In genomic region chr7:65651826-65652592, GRCh38 we compare ENCODE assay signal across 8 cellular contexts.
A peak's percentile ranks its signal among the peaks of the same experiment; 100 is the strongest.
DNase-seq lines count a peak whose midpoint lies in the region; ATAC-seq, FAIRE-seq and TF ChIP-seq lines count a peak whose summit lies in the region.
"Not testable (repeated sequence)": the region's sequence is repeated elsewhere in the genome, so short reads cannot be mapped to it uniquely, and the experiment has no call there.

No MANE protein-coding gene starts in this region.

- not testable (repeated sequence) for H3K27ac ChIP-seq in K562 (ENCODE audit: extremely low read depth, low read depth, low read length); pancreas

- not testable (repeated sequence) for TF ChIP-seq CTCF in Caco-2 (IDR thresholded peaks at IDR 0.05; ENCODE audit: insufficient read depth in 1 of 2, low read depth in 1 of 2, low read length in 1 of 2, severe bottlenecking in 1 of 2, unreplicated experiment in 1 of 2); K562 (IDR thresholded peaks at IDR 0.05 in 2 of 3, conservative IDR thresholded peaks at IDR 0.05 in 1 of 3; ENCODE audit: insufficient read depth in 2 of 3, low read depth in 1 of 3, low read length in 3 of 3); pancreas (IDR thresholded peaks at IDR 0.05)

- not testable (repeated sequence) for H3K79me2 ChIP-seq in K562 (ENCODE audit: control insufficient read depth, insufficient read depth, low read length)

- not testable (repeated sequence) for TF ChIP-seq POLR2A in K562 (conservative IDR thresholded peaks at IDR 0.05)

- not testable (repeated sequence) for DNase-seq in Caco-2; activated CD4-positive, alpha-beta T cell treated with anti-CD3 and anti-CD28 coated beads, Interleukin-2, amount 10 ng/mL, durations not matched to agents 7 days and 5 days; activated CD8-positive, alpha-beta T cell treated with anti-CD3 and anti-CD28 coated beads, Interleukin-2, amount 10 ng/mL, durations not matched to agents 7 days and 5 days; activated naive CD4-positive, alpha-beta T cell treated with anti-CD3 and anti-CD28 coated beads, Interleukin-2, amount 50 U/mL, for 72 hours (ENCODE audit: low spot score in 2 of 2); activated naive CD8-positive, alpha-beta T cell treated with anti-CD3 and anti-CD28 coated beads, Interleukin-2, amount 50 U/mL, for 24 hours; K562 (ENCODE audit: extremely low read depth in 1 of 4, low spot score in 3 of 4); pancreas

- not testable (repeated sequence) for TF ChIP-seq EP300 in K562 (IDR thresholded peaks at IDR 0.05; ENCODE audit: low read length)

- CTCF ChIA-PET in Caco-2 (lab: Charles Lee); activated CD4-positive, alpha-beta T cell treated with anti-CD3 and anti-CD28 coated beads, Interleukin-2, amount 10 ng/mL, durations not matched to agents 7 days and 5 days (lab: Charles Lee); activated CD8-positive, alpha-beta T cell treated with anti-CD3 and anti-CD28 coated beads, Interleukin-2, amount 10 ng/mL, durations not matched to agents 7 days and 5 days (lab: Charles Lee); K562 (lab: Yijun Ruan, JAX; ENCODE audit: low intra/inter-chr PET ratio): not testable (repeated sequence)

- intact Hi-C loops in Caco-2 (cut with micrococcal nuclease; ENCODE audit: unreplicated experiment); K562 (cut with micrococcal nuclease); pancreas (cut with DNase I): not testable (repeated sequence)

- in situ Hi-C loops in K562 (cut with MboI) = not testable (repeated sequence)

- POLR2A ChIA-PET in Caco-2 (lab: Charles Lee); activated CD4-positive, alpha-beta T cell treated with anti-CD3 and anti-CD28 coated beads, Interleukin-2, amount 10 ng/mL, durations not matched to agents 7 days and 5 days (lab: Charles Lee); activated CD8-positive, alpha-beta T cell treated with anti-CD3 and anti-CD28 coated beads, Interleukin-2, amount 10 ng/mL, durations not matched to agents 7 days and 5 days (lab: Charles Lee); K562 (lab: Yijun Ruan, JAX): not testable (repeated sequence)

- H3K36me3 ChIP-seq in Caco-2 (ENCODE audit: control insufficient read depth, insufficient read depth, low read length); K562 (ENCODE audit: control insufficient read depth, insufficient read depth, low read length); pancreas: not testable (repeated sequence)

- not testable (repeated sequence) for H3K4me1 Mint-ChIP-seq in Caco-2 (ENCODE audit: low read depth, unreplicated experiment); activated CD4-positive, alpha-beta T cell treated with anti-CD3 and anti-CD28 coated beads, Interleukin-2, amount 10 ng/mL, durations not matched to agents 7 days and 5 days; activated CD8-positive, alpha-beta T cell treated with anti-CD3 and anti-CD28 coated beads, Interleukin-2, amount 10 ng/mL, durations not matched to agents 7 days and 5 days (ENCODE audit: low read depth); activated naive CD8-positive, alpha-beta T cell treated with anti-CD3 and anti-CD28 coated beads, Interleukin-2, amount 50 U/mL, for 24 hours; stimulated activated naive CD8-positive, alpha-beta T cell treated with anti-CD3 and anti-CD28 coated beads, Interleukin-15, Interleukin-2, amounts not matched to agents 100 ng/mL and 50 ng/mL, for 24 hours (ENCODE audit: low read depth)

- peaks cover 11% of the 10 kb centered on the region for H3K36me3 Mint-ChIP-seq in Caco-2 (ENCODE audit: insufficient read depth, unreplicated experiment)
- H3K36me3 Mint-ChIP-seq in activated CD4-positive, alpha-beta T cell treated with anti-CD3 and anti-CD28 coated beads, Interleukin-2, amount 10 ng/mL, durations not matched to agents 7 days and 5 days (ENCODE audit: low read depth); activated CD8-positive, alpha-beta T cell treated with anti-CD3 and anti-CD28 coated beads, Interleukin-2, amount 10 ng/mL, durations not matched to agents 7 days and 5 days (ENCODE audit: low read depth); activated naive CD8-positive, alpha-beta T cell treated with anti-CD3 and anti-CD28 coated beads, Interleukin-2, amount 50 U/mL, for 24 hours (ENCODE audit: low read depth); stimulated activated naive CD8-positive, alpha-beta T cell treated with anti-CD3 and anti-CD28 coated beads, Interleukin-15, Interleukin-2, amounts not matched to agents 100 ng/mL and 50 ng/mL, for 24 hours (ENCODE audit: low read depth): not testable (repeated sequence)
- H3K36me3 Mint-ChIP-seq in activated naive CD4-positive, alpha-beta T cell treated with anti-CD3 and anti-CD28 coated beads, Interleukin-2, amount 50 U/mL, for 72 hours = peaks cover 9 to 17% of the 10 kb centered on the region in 2 donors

- not testable (repeated sequence) for BruUV-seq in Caco-2 (replicated peaks; lab: Mats Ljungman, UMichigan); K562 (replicated peaks; lab: Mats Ljungman, UMichigan)

- H3K4me3 Mint-ChIP-seq in Caco-2 (ENCODE audit: unreplicated experiment); activated CD8-positive, alpha-beta T cell treated with anti-CD3 and anti-CD28 coated beads, Interleukin-2, amount 10 ng/mL, durations not matched to agents 7 days and 5 days; activated naive CD8-positive, alpha-beta T cell treated with anti-CD3 and anti-CD28 coated beads, Interleukin-2, amount 50 U/mL, for 24 hours; stimulated activated naive CD8-positive, alpha-beta T cell treated with anti-CD3 and anti-CD28 coated beads, Interleukin-15, Interleukin-2, amounts not matched to agents 100 ng/mL and 50 ng/mL, for 24 hours: not testable (repeated sequence)
- H3K4me3 Mint-ChIP-seq in activated CD4-positive, alpha-beta T cell treated with anti-CD3 and anti-CD28 coated beads, Interleukin-2, amount 10 ng/mL, durations not matched to agents 7 days and 5 days = peak overlapping the region; percentile 22

- TF ChIP-seq RAD21 in K562 (CRISPR knock-in tag; conservative IDR thresholded peaks at IDR 0.05 in 1 of 2, IDR thresholded peaks at IDR 0.05 in 1 of 2) = not testable (repeated sequence)

- not testable (repeated sequence) for H3K9ac ChIP-seq in K562 (ENCODE audit: insufficient read depth in 1 of 2, low read depth in 2 of 2, low read length in 2 of 2)

- not testable (repeated sequence) for ATAC-seq in activated CD8-positive, alpha-beta T cell treated with anti-CD3 and anti-CD28 coated beads, Interleukin-2, amount 10 ng/mL, durations not matched to agents 7 days and 5 days; activated naive CD4-positive, alpha-beta T cell treated with anti-CD3 and anti-CD28 coated beads, Interleukin-2, amount 50 U/mL, for 72 hours; activated naive CD8-positive, alpha-beta T cell treated with anti-CD3 and anti-CD28 coated beads, Interleukin-2, amount 50 U/mL, for 24 hours; K562; pancreas

- not testable (repeated sequence) for H3K4me1 ChIP-seq in Caco-2; K562 (replicated peaks in 1 of 2; ENCODE audit: control insufficient read depth in 2 of 2, insufficient read depth in 2 of 2, low read length in 2 of 2); pancreas

- H3K9me3 Mint-ChIP-seq in Caco-2 (ENCODE audit: unreplicated experiment) = peaks cover 10% of the 10 kb centered on the region
- not testable (repeated sequence) for H3K9me3 Mint-ChIP-seq in activated CD4-positive, alpha-beta T cell treated with anti-CD3 and anti-CD28 coated beads, Interleukin-2, amount 10 ng/mL, durations not matched to agents 7 days and 5 days; activated CD8-positive, alpha-beta T cell treated with anti-CD3 and anti-CD28 coated beads, Interleukin-2, amount 10 ng/mL, durations not matched to agents 7 days and 5 days (ENCODE audit: insufficient read depth)
- H3K9me3 Mint-ChIP-seq in activated naive CD4-positive, alpha-beta T cell treated with anti-CD3 and anti-CD28 coated beads, Interleukin-2, amount 50 U/mL, for 72 hours = peaks cover 7 to 14% of the 10 kb centered on the region in 2 donors
- peaks cover 12% of the 10 kb centered on the region for H3K9me3 Mint-ChIP-seq in activated naive CD8-positive, alpha-beta T cell treated with anti-CD3 and anti-CD28 coated beads, Interleukin-2, amount 50 U/mL, for 24 hours
- H3K9me3 Mint-ChIP-seq in stimulated activated naive CD8-positive, alpha-beta T cell treated with anti-CD3 and anti-CD28 coated beads, Interleukin-15, Interleukin-2, amounts not matched to agents 100 ng/mL and 50 ng/mL, for 24 hours = peaks cover 13% of the 10 kb centered on the region

- H2AFZ ChIP-seq in K562 (ENCODE audit: low read depth, low read length) = not testable (repeated sequence)

- not testable (repeated sequence) for H3K9me3 ChIP-seq in Caco-2; K562 (replicated peaks; ENCODE audit: control insufficient read depth, insufficient read depth, low read depth, low read length); pancreas

- H3K4me3 ChIP-seq in Caco-2 (ENCODE audit: low read depth, low read length); K562; pancreas: not testable (repeated sequence)

- not testable (repeated sequence) for H3K27me3 ChIP-seq in Caco-2 (replicated peaks; ENCODE audit: control insufficient read depth, insufficient read depth, low read length); K562 (ENCODE audit: control insufficient read depth in 2 of 2, insufficient read depth in 2 of 2, low read length in 2 of 2); pancreas

- not testable (repeated sequence) for H3K4me2 ChIP-seq in K562 (ENCODE audit: insufficient read depth, low read length)

- H4K20me1 ChIP-seq in K562 (replicated peaks; ENCODE audit: control insufficient read depth, insufficient read depth, low read length) = not testable (repeated sequence)

- not testable (repeated sequence) for H3K27me3 Mint-ChIP-seq in Caco-2 (ENCODE audit: insufficient read depth, unreplicated experiment); activated CD4-positive, alpha-beta T cell treated with anti-CD3 and anti-CD28 coated beads, Interleukin-2, amount 10 ng/mL, durations not matched to agents 7 days and 5 days; activated CD8-positive, alpha-beta T cell treated with anti-CD3 and anti-CD28 coated beads, Interleukin-2, amount 10 ng/mL, durations not matched to agents 7 days and 5 days (ENCODE audit: low read depth); activated naive CD8-positive, alpha-beta T cell treated with anti-CD3 and anti-CD28 coated beads, Interleukin-2, amount 50 U/mL, for 24 hours; stimulated activated naive CD8-positive, alpha-beta T cell treated with anti-CD3 and anti-CD28 coated beads, Interleukin-15, Interleukin-2, amounts not matched to agents 100 ng/mL and 50 ng/mL, for 24 hours

- H3K27ac Mint-ChIP-seq in Caco-2 (ENCODE audit: unreplicated experiment) = peak overlapping the region; percentile 36
- H3K27ac Mint-ChIP-seq in activated CD4-positive, alpha-beta T cell treated with anti-CD3 and anti-CD28 coated beads, Interleukin-2, amount 10 ng/mL, durations not matched to agents 7 days and 5 days = peak overlapping the region; percentile 80
- H3K27ac Mint-ChIP-seq in activated CD8-positive, alpha-beta T cell treated with anti-CD3 and anti-CD28 coated beads, Interleukin-2, amount 10 ng/mL, durations not matched to agents 7 days and 5 days = peak overlapping the region; percentile 15
- peak overlapping the region; percentile 45 to 55 for H3K27ac Mint-ChIP-seq in activated naive CD4-positive, alpha-beta T cell treated with anti-CD3 and anti-CD28 coated beads, Interleukin-2, amount 50 U/mL, for 72 hours
- H3K27ac Mint-ChIP-seq in activated naive CD8-positive, alpha-beta T cell treated with anti-CD3 and anti-CD28 coated beads, Interleukin-2, amount 50 U/mL, for 24 hours = peak overlapping the region; percentile 71
- H3K27ac Mint-ChIP-seq in stimulated activated naive CD8-positive, alpha-beta T cell treated with anti-CD3 and anti-CD28 coated beads, Interleukin-15, Interleukin-2, amounts not matched to agents 100 ng/mL and 50 ng/mL, for 24 hours = peak overlapping the region; percentile 87

- not testable (repeated sequence) for H3K9me1 ChIP-seq in K562 (ENCODE audit: control insufficient read depth, insufficient read depth, low read length)

- FAIRE-seq in K562 (lab: Jason Lieb, UNC) = not testable (repeated sequence)
- peak; percentile 17 for FAIRE-seq in pancreas (lab: Jason Lieb, UNC)

Comparison
In these comparisons a context has a peak if more than half of its experiments do, and no peak if none do; other contexts are left out.
1. H3K27ac Mint-ChIP-seq: peak in every context shown above with its lines; median percentile 87 in stimulated activated naive CD8-positive, alpha-beta T cell treated with anti-CD3 and anti-CD28 coated beads, Interleukin-15, Interleukin-2, amounts not matched to agents 100 ng/mL and 50 ng/mL, for 24 hours; 80 in activated CD4-positive, alpha-beta T cell treated with anti-CD3 and anti-CD28 coated beads, Interleukin-2, amount 10 ng/mL, durations not matched to agents 7 days and 5 days; 71 in activated naive CD8-positive, alpha-beta T cell treated with anti-CD3 and anti-CD28 coated beads, Interleukin-2, amount 50 U/mL, for 24 hours; 50 in activated naive CD4-positive, alpha-beta T cell treated with anti-CD3 and anti-CD28 coated beads, Interleukin-2, amount 50 U/mL, for 72 hours; 36 in Caco-2; 15 in activated CD8-positive, alpha-beta T cell treated with anti-CD3 and anti-CD28 coated beads, Interleukin-2, amount 10 ng/mL, durations not matched to agents 7 days and 5 days.